Comparison of ENCODE assay signal across 26 cellular contexts in genomic region chr12:102511575-102511974, GRCh38. TPM values are rescaled to one million over a fixed set of nuclear protein-coding genes. Genes with fewer than 3 reads are reported as not detected.
"Had no signal": no experiment of that assay in that cellular context is flagged by ENCODE, and none has a peak within 500 bp of the region (broad histone marks: within the 10 kb centered on the region; RNA-seq: fewer than 3 reads in every experiment).

No MANE protein-coding gene starts in this region.

- DNase-seq: heart right ventricle; islet precursor cell; left ventricle myocardium superior; lower lobe of right lung; mammary epithelial cell; mesenchymal stem cell; naive B cell; natural killer cell; nephron progenitor cell; occipital lobe; sigmoid colon; stimulated activated CD4-positive, alpha-beta T cell treated with anti-CD3 and anti-CD28 coated beads, Interleukin-1b, Interleukin-23, amount 100 ng/mL, for 48 hours; stimulated activated CD4-positive, alpha-beta T cell treated with anti-CD3 and anti-CD28 coated beads, Interleukin-4, amount 100 ng/mL, for 1 hour; stimulated activated naive B cell treated with anti-CD40 and anti-IgM and Interleukin-4, amounts not matched to agents 10 μg/mL and 1 μg/mL and 100 μg/mL, for 72 hours; stimulated activated naive CD8-positive, alpha-beta T cell treated with anti-CD3 and anti-CD28 coated beads, Interleukin-15, Interleukin-2, amounts not matched to agents 100 U/mL and 50 U/mL, for 24 hours; stomach; testis; thyroid gland; transverse colon; upper lobe of left lung had no signal

- H3K9ac ChIP-seq: neural progenitor cell had no signal

- H3K9me3 ChIP-seq: lower lobe of right lung, neutrophil, testis, thyroid gland, transverse colon, upper lobe of left lung, vagina had no signal

- ATAC-seq: heart right ventricle; left ventricle myocardium superior; lower lobe of right lung; natural killer cell; stimulated activated naive B cell treated with anti-CD40 and anti-IgM and Interleukin-4, amounts not matched to agents 10 μg/mL and 1 μg/mL and 100 μg/mL, for 72 hours; stimulated activated naive CD8-positive, alpha-beta T cell treated with anti-CD3 and anti-CD28 coated beads, Interleukin-15, Interleukin-2, amounts not matched to agents 100 U/mL and 50 U/mL, for 24 hours had no signal

- H3K36me3 ChIP-seq: heart right ventricle, lower lobe of right lung, neural progenitor cell, neutrophil, right atrium auricular region, sigmoid colon, stomach, thyroid gland, transverse colon, upper lobe of left lung, vagina had no signal

- H3K27me3 ChIP-seq: heart right ventricle, hepatocyte, neural progenitor cell, neutrophil, right atrium auricular region, sigmoid colon, stomach, testis, thyroid gland, transverse colon, upper lobe of left lung, vagina had no signal

- H3K4me3 ChIP-seq: heart right ventricle, hepatocyte, lower lobe of right lung, neural progenitor cell, right atrium auricular region, sigmoid colon, smooth muscle cell, stomach, testis, thyroid gland, transverse colon, upper lobe of left lung, vagina had no signal

- H3K27ac ChIP-seq: heart right ventricle, hepatocyte, lower lobe of right lung, neural progenitor cell, neutrophil, right atrium auricular region, sigmoid colon, stomach, testis, thyroid gland, transverse colon, upper lobe of left lung, vagina had no signal

- H3K4me1 ChIP-seq: lower lobe of right lung, neural progenitor cell, right atrium auricular region, sigmoid colon, stomach, testis, transverse colon, upper lobe of left lung, vagina had no signal

RNA-seq across cellular contexts. Expression of gene IGF1, which starts 31.2 kb away (rescaled TPM):
- total RNA-seq: mammary epithelial cell had no signal
- polyA plus RNA-seq: mammary epithelial cell had no signal
